In the genomic region with DNA sequence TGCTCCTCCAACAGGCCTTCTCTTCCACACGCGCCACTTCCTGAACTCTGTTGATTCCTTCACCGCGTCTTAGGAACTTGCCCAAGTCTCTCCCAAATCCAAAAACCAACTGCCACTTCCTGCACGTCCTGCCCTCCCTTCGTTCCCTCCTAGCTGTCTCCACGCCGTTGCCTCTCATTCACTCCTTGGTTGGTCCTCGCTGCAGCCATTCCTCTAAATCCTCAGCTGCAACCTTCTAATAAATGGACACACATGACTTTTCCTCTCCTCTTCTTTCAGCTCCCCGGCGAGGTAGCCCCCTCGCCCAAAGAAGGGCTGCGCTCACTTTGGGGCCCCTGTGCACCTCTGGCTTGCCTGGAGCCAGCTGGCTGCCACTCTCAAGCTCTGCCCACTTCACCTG, we compare ENCODE assay signal across 31 cellular contexts.
"Had no signal": no experiment of that assay in that cellular context is flagged by ENCODE, and none has a peak within 500 bp of the region (broad histone marks: within the 10 kb centered on the region; RNA-seq: fewer than 3 reads in every experiment).

No MANE protein-coding gene starts in this region.

- ATAC-seq: activated CD8-positive, alpha-beta T cell treated with anti-CD3 and anti-CD28 coated beads for 36 hours; activated T-cell treated with anti-CD3 and anti-CD28 coated beads, Interleukin-2, amount 50 U/mL, for 72 hours; PC-3 had no signal

- H3K27me3 Mint-ChIP-seq: activated CD4-positive, alpha-beta T cell treated with anti-CD3 and anti-CD28 coated beads, Interleukin-2, amount 10 ng/mL, durations not matched to agents 24 days and 14 days; activated CD8-positive, alpha-beta T cell treated with anti-CD3 and anti-CD28 coated beads for 36 hours had no signal

- H3K4me1 ChIP-seq: ascending aorta, SJCRH30 had no signal

- H3K4me1 Mint-ChIP-seq: activated CD4-positive, alpha-beta T cell treated with anti-CD3 and anti-CD28 coated beads, Interleukin-2, amount 10 ng/mL, durations not matched to agents 24 days and 14 days had no signal

- H3K9me3 ChIP-seq: ascending aorta, MG63, SJCRH30 had no signal

- H3K36me3 ChIP-seq: ascending aorta, cardiac muscle cell, MG63, SJCRH30 had no signal

- H3K36me3 Mint-ChIP-seq: activated naive CD4-positive, alpha-beta T cell treated with anti-CD3 and anti-CD28 coated beads, Interleukin-2, amount 50 U/mL, for 24 hours; activated naive CD8-positive, alpha-beta T cell treated with anti-CD3 and anti-CD28 coated beads, Interleukin-2, amount 10 ng/mL, durations not matched to agents 7 days and 5 days had no signal

- FAIRE-seq: RCC 7860, TTC549 had no signal

- H3K27me3 ChIP-seq: ascending aorta, cardiac muscle cell, MG63, SJCRH30 had no signal

- DNase-seq: activated CD4-positive, alpha-beta T cell treated with anti-CD3 and anti-CD28 coated beads, Interleukin-2, amount 10 ng/mL, durations not matched to agents 24 days and 14 days; activated CD4-positive, alpha-beta T cell treated with anti-CD3 and anti-CD28 coated beads, Interleukin-2, amount 50 U/mL, for 4 hours; activated CD8-positive, alpha-beta T cell treated with anti-CD3 and anti-CD28 coated beads for 36 hours; activated gamma-delta T cell; activated naive CD4-positive, alpha-beta T cell treated with Interleukin-2 at 50 U/mL for 16 hours; activated naive CD8-positive, alpha-beta T cell treated with anti-CD3 and anti-CD28 coated beads, Interleukin-2, amount 10 ng/mL, durations not matched to agents 7 days and 5 days; activated T-cell treated with anti-CD3 and anti-CD28 coated beads, Interleukin-2, amount 50 U/mL, for 1 hour; activated T-cell treated with anti-CD3 and anti-CD28 coated beads, Interleukin-2, amount 50 U/mL, for 72 hours; amygdala; Karpas-422; MG63; NCI-H1092; NCI-H1436 treated with DMSO at 0.1 percent for 48 hours; NCI-H1694 treated with DMSO at 0.1 percent for 48 hours; NCI-H2029; NCI-H345; NCI-H524 treated with DMSO at 0.1 percent for 48 hours; NCI-H748 treated with DMSO at 0.1 percent for 48 hours; NK-92 treated with Interleukin-12 subunit alpha and Interleukin-12 subunit beta, amount 100 ng/mL, for 24 hours; PC-3; SHP77; SJCRH30; T1000 had no signal

- H3K4me3 ChIP-seq: ascending aorta, cardiac muscle cell, MG63, SJCRH30, SK-N-MC had no signal

- H3K4me3 Mint-ChIP-seq: activated CD4-positive, alpha-beta T cell treated with anti-CD3 and anti-CD28 coated beads, Interleukin-2, amount 10 ng/mL, durations not matched to agents 24 days and 14 days; activated CD8-positive, alpha-beta T cell treated with anti-CD3 and anti-CD28 coated beads for 36 hours; activated naive CD4-positive, alpha-beta T cell treated with anti-CD3 and anti-CD28 coated beads, Interleukin-2, amount 50 U/mL, for 24 hours; activated naive CD8-positive, alpha-beta T cell treated with anti-CD3 and anti-CD28 coated beads, Interleukin-2, amount 10 ng/mL, durations not matched to agents 7 days and 5 days; activated T-cell treated with anti-CD3 and anti-CD28 coated beads, Interleukin-2, amount 50 U/mL, for 72 hours had no signal

- H3K27ac Mint-ChIP-seq: activated CD4-positive, alpha-beta T cell treated with anti-CD3 and anti-CD28 coated beads, Interleukin-2, amount 10 ng/mL, durations not matched to agents 24 days and 14 days; activated CD8-positive, alpha-beta T cell treated with anti-CD3 and anti-CD28 coated beads for 36 hours; activated naive CD4-positive, alpha-beta T cell treated with anti-CD3 and anti-CD28 coated beads, Interleukin-2, amount 50 U/mL, for 24 hours; activated naive CD8-positive, alpha-beta T cell treated with anti-CD3 and anti-CD28 coated beads, Interleukin-2, amount 10 ng/mL, durations not matched to agents 7 days and 5 days; activated T-cell treated with anti-CD3 and anti-CD28 coated beads, Interleukin-2, amount 50 U/mL, for 72 hours; activated T-helper 2 cell treated with anti-CD3 and anti-CD28 coated beads, Interferon-gamma antibody, Interleukin-2, Interleukin-4, amounts not matched to agents 10 μg/mL and 5 μg/mL and 100 μg/mL, durations not matched to agents 14 hours and 24 hours and 36 hours had no signal

- H3K27ac ChIP-seq: ascending aorta, cardiac muscle cell, SJCRH30, SK-N-MC had no signal

- H3K9me3 Mint-ChIP-seq: activated CD4-positive, alpha-beta T cell treated with anti-CD3 and anti-CD28 coated beads, Interleukin-2, amount 10 ng/mL, durations not matched to agents 24 days and 14 days; activated CD8-positive, alpha-beta T cell treated with anti-CD3 and anti-CD28 coated beads for 36 hours; activated naive CD4-positive, alpha-beta T cell treated with anti-CD3 and anti-CD28 coated beads, Interleukin-2, amount 50 U/mL, for 24 hours; activated naive CD8-positive, alpha-beta T cell treated with anti-CD3 and anti-CD28 coated beads, Interleukin-2, amount 10 ng/mL, durations not matched to agents 7 days and 5 days; activated T-cell treated with anti-CD3 and anti-CD28 coated beads, Interleukin-2, amount 50 U/mL, for 72 hours; activated T-helper 2 cell treated with anti-CD3 and anti-CD28 coated beads, Interferon-gamma antibody, Interleukin-2, Interleukin-4, amounts not matched to agents 10 μg/mL and 5 μg/mL and 100 μg/mL, durations not matched to agents 14 hours and 24 hours and 36 hours; central memory CD8-positive, alpha-beta T cell had no signal
